ENCODE assay signal across 8 cellular contexts in genomic region chr19:19627716-19628498, GRCh38. TPM values are rescaled to one million over a fixed set of nuclear protein-coding genes. Genes with fewer than 3 reads are reported as not detected.
DNase-seq lines count a peak whose midpoint lies in the region; ATAC-seq and TF ChIP-seq lines count a peak whose summit lies in the region.

Gene LPAR2, minus strand, starts transcription at chr19:19628220. Its CDS starts 945 bp downstream, at chr19:19627275.

- peak; percentile 59 for ATAC-seq in HG03354 (IDR thresholded peaks at IDR 0.05; ENCODE audit: poor library complexity, severe bottlenecking, unreplicated experiment)
- no peak for ATAC-seq in HG02938 (IDR thresholded peaks at IDR 0.05; ENCODE audit: unreplicated experiment)

- no peaks in the 10 kb centered on the region for H3K27me3 ChIP-seq in kidney epithelial cell (ENCODE audit: control insufficient read depth, insufficient read depth, low read length)

- TF ChIP-seq CTCF in astrocyte of the spinal cord (IDR thresholded peaks at IDR 0.05; ENCODE audit: low read depth, low read length): no peak
- no peak for TF ChIP-seq CTCF in kidney epithelial cell (IDR thresholded peaks at IDR 0.05; ENCODE audit: insufficient read depth, low read length, poor library complexity, severe bottlenecking)

- DNase-seq in NCI-H1436 (lab: John Stamatoyannopoulos, UW): peak; percentile 67
- no peak for DNase-seq in NCI-H1436 treated with DMSO at 0.1 percent for 48 hours (lab: John Stamatoyannopoulos, UW)
- DNase-seq in astrocyte of the spinal cord (ENCODE audit: low read depth, low spot score): no peak
- no peak for DNase-seq in kidney epithelial cell (ENCODE audit: low read depth)
- DNase-seq in stimulated activated CD4-positive, alpha-beta T cell treated with anti-CD3 and anti-CD28 coated beads, Interleukin-4, amount 100 ng/mL, for 48 hours (ENCODE audit: low read depth in 2 of 2): peak; percentile 44 to 54

- H3K4me3 ChIP-seq in astrocyte of the spinal cord (ENCODE audit: low read depth, low read length) (peak within 1 kb of the TSS; percentile 36), kidney epithelial cell (ENCODE audit: low read depth, low read length) (peak within 1 kb of the TSS; percentile 55)

- no peaks in the 10 kb centered on the region for H3K36me3 ChIP-seq in kidney epithelial cell (ENCODE audit: control insufficient read depth, insufficient read depth, low read length)

- intact Hi-C loops in T-helper 1 cell treated with Interleukin-12 subunit alpha and Interleukin-12 subunit beta and Interleukin-4 antibody, amounts not matched to agents 30 ng/mL and 1 ng/mL, for 36 hours (cut with micrococcal nuclease): loop anchor here (1.0 kb wide), 4 partner anchors 10 to 37 kb away; partner anchors contain the start of genes GMIP and PBX4

- in situ Hi-C loops in astrocyte of the spinal cord (cut with HindIII; ENCODE audit: low sequenced_read_pairs): no loop called here

RNA-seq across cellular contexts. Expression of gene LPAR2, which starts in this region (rescaled TPM):
- 62.6 and 66.9 TPM in 2 replicates for total RNA-seq in T-helper 1 cell treated with Interleukin-12 subunit alpha and Interleukin-12 subunit beta and Interleukin-4 antibody, amounts not matched to agents 30 ng/mL and 1 ng/mL, for 36 hours
- 19.2 and 30.5 TPM in 2 replicates for total RNA-seq in kidney epithelial cell

Comparison
In these comparisons a context has a peak if more than half of its experiments do, and no peak if none do; other contexts are left out.
1. DNase-seq: peak in NCI-H1436 (single experiment) and stimulated activated CD4-positive, alpha-beta T cell treated with anti-CD3 and anti-CD28 coated beads, Interleukin-4, amount 100 ng/mL, for 48 hours (2 of 2); none in NCI-H1436 treated with DMSO at 0.1 percent for 48 hours (single experiment), astrocyte of the spinal cord (single experiment) and kidney epithelial cell (single experiment).